Comparison of ENCODE assay signal across 8 cellular contexts in the genomic region with DNA sequence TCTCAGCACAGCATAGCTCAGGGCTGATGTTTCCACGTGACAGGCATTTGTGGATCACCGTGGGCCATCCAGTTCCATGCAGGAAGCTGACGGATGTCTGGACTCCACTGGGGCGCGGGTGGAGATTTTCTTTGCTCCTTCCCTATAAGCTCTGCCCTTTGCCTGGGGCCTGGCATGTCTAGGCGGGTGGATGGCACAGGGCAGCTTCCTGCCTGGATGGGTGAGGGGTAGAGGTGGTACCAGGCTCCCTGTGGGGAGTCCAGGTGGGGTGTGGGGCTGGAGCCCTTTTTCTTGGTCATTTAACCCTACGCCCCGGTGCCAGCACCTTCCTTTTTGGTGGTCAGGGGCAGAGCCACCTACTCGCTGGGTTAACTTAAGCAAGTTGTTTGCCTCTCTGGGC. TPM values are rescaled to one million over a fixed set of nuclear protein-coding genes. Genes with fewer than 3 reads are reported as not detected.
DNase-seq lines count a peak whose midpoint lies in the region; ATAC-seq and TF ChIP-seq lines count a peak whose summit lies in the region.
"Had no signal": no experiment of that assay in that cellular context is flagged by ENCODE, and none has a peak within 500 bp of the region (broad histone marks: within the 10 kb centered on the region; RNA-seq: fewer than 3 reads in every experiment).

No MANE protein-coding gene starts in this region.

- H3K36me3 ChIP-seq in GM23338 (ENCODE audit: insufficient read depth) (no peaks in the 10 kb centered on the region), RWPE2 (ENCODE audit: low read depth) (peaks cover 22% of the 10 kb centered on the region), lower lobe of right lung (peaks cover 4% of the 10 kb centered on the region)
- H3K36me3 ChIP-seq: cardiac muscle cell had no signal

- no peaks in the 10 kb centered on the region for H3K9me2 ChIP-seq in GM23338 (ENCODE audit: insufficient read depth)

- H3K36me3 Mint-ChIP-seq in GM23338 (ENCODE audit: low read depth), result no peaks in the 10 kb centered on the region
- peaks cover 8% of the 10 kb centered on the region for H3K36me3 Mint-ChIP-seq in glutamatergic neuron (ENCODE audit: unreplicated experiment)

- no peak for ATAC-seq in GM23338
- ATAC-seq in RWPE2 (ENCODE audit: low read depth), result peak; percentile 64
- no peak for ATAC-seq in lower lobe of right lung

- peak overlapping the region; percentile 76; the same call in 1 of the 2 replicates for H3K4me3 ChIP-seq in GM23338
- H3K4me3 ChIP-seq in RWPE2 (ENCODE audit: severe bottlenecking), result peak overlapping the region; percentile 5
- peak overlapping the region in 3 of 7 experiments; percentile 36 to 50 (median 37) for H3K4me3 ChIP-seq in skin epidermis
- no peak overlapping the region for H3K4me3 ChIP-seq in lower lobe of right lung

- H3K9me3 ChIP-seq in RWPE2 (ENCODE audit: severe bottlenecking) (no peaks in the 10 kb centered on the region), lower lobe of right lung (no peaks in the 10 kb centered on the region)

- no peaks in the 10 kb centered on the region for H3K79me2 ChIP-seq in GM23338 (replicated peaks; ENCODE audit: insufficient read depth)

- no peak overlapping the region for H3K4me3 Mint-ChIP-seq in GM23338
- H3K4me3 Mint-ChIP-seq in glutamatergic neuron (ENCODE audit: unreplicated experiment), result peak overlapping the region; percentile 87

- H3K9me3 Mint-ChIP-seq in GM23338 (no peaks in the 10 kb centered on the region), glutamatergic neuron (ENCODE audit: unreplicated experiment) (peaks cover 19% of the 10 kb centered on the region)

- TF ChIP-seq CTCF in GM23338 (conservative IDR thresholded peaks at IDR 0.05; ENCODE audit: low read depth in 2 of 2) (no peak), RWPE2 (IDR thresholded peaks at IDR 0.05; ENCODE audit: poor library complexity, severe bottlenecking) (no peak), glutamatergic neuron (IDR thresholded peaks at IDR 0.05; ENCODE audit: partially characterized antibody, unreplicated experiment) (no peak), lower lobe of right lung (IDR thresholded peaks at IDR 0.05) (no peak)

- H3K4me2 ChIP-seq in GM23338, result peak overlapping the region; percentile 85; the same call in 1 of the 2 replicates

- H3K27me3 ChIP-seq in GM23338 (ENCODE audit: insufficient read depth) (peaks cover 55% of the 10 kb centered on the region), RWPE2 (ENCODE audit: insufficient read depth, poor library complexity, severe bottlenecking) (no peaks in the 10 kb centered on the region), lower lobe of right lung (ENCODE audit: low read depth) (peaks cover 8% of the 10 kb centered on the region)
- H3K27me3 ChIP-seq: cardiac muscle cell had no signal

- no peak overlapping the region for H2AFZ ChIP-seq in GM23338

- H3K27ac ChIP-seq in GM23338 (ENCODE audit: low read depth) (no peak overlapping the region), RWPE2 (ENCODE audit: poor library complexity, severe bottlenecking) (peak overlapping the region; percentile 88), skin epidermis (peak overlapping the region in 17 of 21 experiments; percentile 26 to 85 (median 67)), lower lobe of right lung (no peak overlapping the region)
- H3K27ac ChIP-seq: cardiac muscle cell had no signal

- H3K27ac Mint-ChIP-seq in GM23338, result no peak overlapping the region
- H3K27ac Mint-ChIP-seq in glutamatergic neuron (ENCODE audit: unreplicated experiment), result peak overlapping the region; percentile 95

- intact Hi-C loops in lower lobe of right lung (cut with DNase I), result no loop called here

- DNase-seq in GM23338 (ENCODE audit: low spot score) (no peak), RWPE2 (ENCODE audit: low spot score) (no peak), glutamatergic neuron (no peak), lower lobe of right lung (no peak), SW 1271 (lab: John Stamatoyannopoulos, UW) (no peak)
- DNase-seq in activated T-cell treated with anti-CD3 and anti-CD28 coated beads, Interleukin-2, amount 50 U/mL, for 48 hours, result no peak

- H3F3A ChIP-seq in GM23338 (replicated peaks; ENCODE audit: low read depth), result 0 out of 2 replicates have a peak, but pooled peaks cover 8% of the 10 kb centered on the region

- H4K20me1 ChIP-seq in GM23338 (replicated peaks; ENCODE audit: insufficient read depth), result peaks cover 10% of the 10 kb centered on the region; the same call in 1 of the 2 replicates

- H3K27me3 Mint-ChIP-seq in GM23338 (ENCODE audit: insufficient read depth, low read depth, poor library complexity) (peaks cover 39% of the 10 kb centered on the region), glutamatergic neuron (ENCODE audit: unreplicated experiment) (peaks cover 10% of the 10 kb centered on the region)

- peaks cover 30% of the 10 kb centered on the region; the same call in 1 of the 2 replicates for H3K4me1 ChIP-seq in GM23338 (ENCODE audit: insufficient read depth)
- peaks cover 28% of the 10 kb centered on the region for H3K4me1 ChIP-seq in RWPE2 (ENCODE audit: insufficient read depth, poor library complexity, severe bottlenecking)
- H3K4me1 ChIP-seq in lower lobe of right lung, result peaks cover 65% of the 10 kb centered on the region

- H3K4me1 Mint-ChIP-seq in GM23338 (peaks cover 41% of the 10 kb centered on the region), glutamatergic neuron (ENCODE audit: low read depth, unreplicated experiment) (peaks cover 23% of the 10 kb centered on the region)

TF ChIP-seq in GM23338, 12 proteins besides CTCF, POLR2A, EP300 and RAD21 (continues in another document):
- TF ChIP-seq STAT1 (IDR thresholded peaks at IDR 0.05; ENCODE audit: unreplicated experiment) (no peak), EZH2 (IDR thresholded peaks at IDR 0.05; ENCODE audit: low read depth, unreplicated experiment) (no peak), POLR2AphosphoS5 (IDR thresholded peaks at IDR 0.05; ENCODE audit: low read depth) (no peak), CREB1 (CRISPR knock-in tag; IDR thresholded peaks at IDR 0.05; ENCODE audit: low read depth) (no peak), ZNF114 (CRISPR knock-in tag; IDR thresholded peaks at IDR 0.05) (no peak), NANOG (IDR thresholded peaks at IDR 0.05; ENCODE audit: borderline replicate concordance) (no peak), EZH2phosphoT487 (IDR thresholded peaks at IDR 0.05; ENCODE audit: unreplicated experiment) (no peak), ZNF331 (CRISPR knock-in tag; IDR thresholded peaks at IDR 0.05; ENCODE audit: low read depth) (no peak), JUNB (IDR thresholded peaks at IDR 0.05; ENCODE audit: unreplicated experiment) (no peak)
- TF ChIP-seq, protein P1, sequence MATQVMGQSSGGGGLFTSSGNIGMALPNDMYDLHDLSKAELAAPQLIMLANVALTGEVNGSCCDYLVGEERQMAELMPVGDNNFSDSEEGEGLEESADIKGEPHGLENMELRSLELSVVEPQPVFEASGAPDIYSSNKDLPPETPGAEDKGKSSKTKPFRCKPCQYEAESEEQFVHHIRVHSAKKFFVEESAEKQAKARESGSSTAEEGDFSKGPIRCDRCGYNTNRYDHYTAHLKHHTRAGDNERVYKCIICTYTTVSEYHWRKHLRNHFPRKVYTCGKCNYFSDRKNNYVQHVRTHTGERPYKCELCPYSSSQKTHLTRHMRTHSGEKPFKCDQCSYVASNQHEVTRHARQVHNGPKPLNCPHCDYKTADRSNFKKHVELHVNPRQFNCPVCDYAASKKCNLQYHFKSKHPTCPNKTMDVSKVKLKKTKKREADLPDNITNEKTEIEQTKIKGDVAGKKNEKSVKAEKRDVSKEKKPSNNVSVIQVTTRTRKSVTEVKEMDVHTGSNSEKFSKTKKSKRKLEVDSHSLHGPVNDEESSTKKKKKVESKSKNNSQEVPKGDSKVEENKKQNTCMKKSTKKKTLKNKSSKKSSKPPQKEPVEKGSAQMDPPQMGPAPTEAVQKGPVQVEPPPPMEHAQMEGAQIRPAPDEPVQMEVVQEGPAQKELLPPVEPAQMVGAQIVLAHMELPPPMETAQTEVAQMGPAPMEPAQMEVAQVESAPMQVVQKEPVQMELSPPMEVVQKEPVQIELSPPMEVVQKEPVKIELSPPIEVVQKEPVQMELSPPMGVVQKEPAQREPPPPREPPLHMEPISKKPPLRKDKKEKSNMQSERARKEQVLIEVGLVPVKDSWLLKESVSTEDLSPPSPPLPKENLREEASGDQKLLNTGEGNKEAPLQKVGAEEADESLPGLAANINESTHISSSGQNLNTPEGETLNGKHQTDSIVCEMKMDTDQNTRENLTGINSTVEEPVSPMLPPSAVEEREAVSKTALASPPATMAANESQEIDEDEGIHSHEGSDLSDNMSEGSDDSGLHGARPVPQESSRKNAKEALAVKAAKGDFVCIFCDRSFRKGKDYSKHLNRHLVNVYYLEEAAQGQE (IDR thresholded peaks at IDR 0.05; ENCODE audit: unreplicated experiment), result no peak
- TF ChIP-seq, protein P2, sequence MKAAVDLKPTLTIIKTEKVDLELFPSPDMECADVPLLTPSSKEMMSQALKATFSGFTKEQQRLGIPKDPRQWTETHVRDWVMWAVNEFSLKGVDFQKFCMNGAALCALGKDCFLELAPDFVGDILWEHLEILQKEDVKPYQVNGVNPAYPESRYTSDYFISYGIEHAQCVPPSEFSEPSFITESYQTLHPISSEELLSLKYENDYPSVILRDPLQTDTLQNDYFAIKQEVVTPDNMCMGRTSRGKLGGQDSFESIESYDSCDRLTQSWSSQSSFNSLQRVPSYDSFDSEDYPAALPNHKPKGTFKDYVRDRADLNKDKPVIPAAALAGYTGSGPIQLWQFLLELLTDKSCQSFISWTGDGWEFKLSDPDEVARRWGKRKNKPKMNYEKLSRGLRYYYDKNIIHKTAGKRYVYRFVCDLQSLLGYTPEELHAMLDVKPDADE (IDR thresholded peaks at IDR 0.05), result no peak

RNA-seq across cellular contexts. Expression of a gene that starts 10.4 kb away (rescaled TPM):
- total RNA-seq in GM23338 (2014; rRNA removed; shearing (Covaris generic)), result 13.7 and 15.0 TPM in 2 replicates
- 9.9 and 10.7 TPM in 2 replicates for polyA plus RNA-seq in GM23338 (2016; fragmentation: Nextera tagmentation; extraction: Ambion mirVana)
- total RNA-seq in glutamatergic neuron (ENCODE audit: unreplicated experiment) (152 TPM), lower lobe of right lung (21.4 TPM)

Comparison
In these comparisons a context has a peak if more than half of its experiments do, and no peak if none do; other contexts are left out.
1. H3K27ac ChIP-seq: peak in RWPE2 (single experiment) and skin epidermis (17 of 21); none in GM23338 (single experiment) and lower lobe of right lung (single experiment).